In genomic region chr17:41654908-41655607, GRCh38 we compare ENCODE assay signal across 2 cellular contexts.
TF ChIP-seq lines count a peak whose summit lies in the region.

No MANE protein-coding gene starts in this region.

TF ChIP-seq in A549, 52 proteins besides CTCF, POLR2A, EP300 and RAD21 (continued from another document):
- TF ChIP-seq KDM5A (IDR thresholded peaks at IDR 0.05) = no peak
- TF ChIP-seq ELK1 (IDR thresholded peaks at IDR 0.05; ENCODE audit: low read depth, low read length) = no peak
- no peak for TF ChIP-seq CBX8 (IDR thresholded peaks at IDR 0.05)
- TF ChIP-seq HES2 (IDR thresholded peaks at IDR 0.05) = no peak
- no peak for TF ChIP-seq HEYL (CRISPR knock-in tag; IDR thresholded peaks at IDR 0.05)
TF ChIP-seq in A549: peak in this region for 0.

TF ChIP-seq in HEK293T, 16 proteins besides CTCF, POLR2A, EP300 and RAD21 (continued from another document):
- TF ChIP-seq PKNOX1 (IDR thresholded peaks at IDR 0.05) (no peak), ELF4 (IDR thresholded peaks at IDR 0.05) (no peak), TARDBP (IDR thresholded peaks at IDR 0.05) (no peak), LEF1 (IDR thresholded peaks at IDR 0.05; ENCODE audit: borderline replicate concordance) (no peak), NFRKB (IDR thresholded peaks at IDR 0.05) (no peak)
